Comparison of ENCODE assay signal across 8 cellular contexts in genomic region chr17:42422958-42423712, GRCh38. TPM values are rescaled to one million over a fixed set of nuclear protein-coding genes. Genes with fewer than 3 reads are reported as not detected.
DNase-seq lines count a peak whose midpoint lies in the region; ATAC-seq lines count a peak whose summit lies in the region.

CAVIN1 (minus strand) TSS chr17:42423256; CDS start chr17:42423097, 159 bp downstream.

- H2BK5ac ChIP-seq in mesendoderm (ENCODE audit: low read length): no peak within 1 kb of the TSS

- peaks cover 38% of the 10 kb centered on the region for H3K27me3 Mint-ChIP-seq in IgD-negative memory B cell
- H3K27me3 Mint-ChIP-seq in activated CD4-positive, alpha-beta memory T cell treated with anti-CD3 and anti-CD28 coated beads, Interleukin-2, amount 10 ng/mL, durations not matched to agents 7 days and 5 days: peaks cover 53% of the 10 kb centered on the region

- peak; percentile 76 for DNase-seq in DMS79 treated with DMSO at 0.1 percent for 48 hours (lab: John Stamatoyannopoulos, UW)
- DNase-seq in activated CD4-positive, alpha-beta memory T cell treated with anti-CD3 and anti-CD28 coated beads, Interleukin-2, amount 10 ng/mL, durations not matched to agents 7 days and 5 days: peak; percentile 29
- peak; percentile 94 for DNase-seq in mesendoderm
- DNase-seq in GM19240 (ENCODE audit: insufficient read length, low spot score): no peak

- peak within 1 kb of the TSS; percentile 81 to 94 (median 88) for H3K4me3 Mint-ChIP-seq in IgD-negative memory B cell
- peak within 1 kb of the TSS; percentile 70 for H3K4me3 Mint-ChIP-seq in activated CD4-positive, alpha-beta memory T cell treated with anti-CD3 and anti-CD28 coated beads, Interleukin-2, amount 10 ng/mL, durations not matched to agents 7 days and 5 days

- POLR2A ChIA-PET in activated CD4-positive, alpha-beta memory T cell treated with anti-CD3 and anti-CD28 coated beads, Interleukin-2, amount 10 ng/mL, durations not matched to agents 7 days and 5 days (lab: Charles Lee): interaction anchor here (0.9 to 1.1 kb wide), 4 partner anchors 16 to 945 kb away, joined by 3 to 4 read pairs (median 3); no protein-coding TSS in a partner anchor

- no peaks in the 10 kb centered on the region for H3K9me3 ChIP-seq in esophagus (ENCODE audit: control insufficient read depth in 2 of 2, insufficient read depth in 1 of 2, low read depth in 1 of 2, low read length in 1 of 2)
- no peaks in the 10 kb centered on the region for H3K9me3 ChIP-seq in subcutaneous abdominal adipose tissue (ENCODE audit: control insufficient read depth in 5 of 5, low read length in 5 of 5)

- no peak within 1 kb of the TSS for H3K23ac ChIP-seq in mesendoderm (ENCODE audit: low read length)

- H3K9ac ChIP-seq in mesendoderm (ENCODE audit: low read length) (peak within 1 kb of the TSS; percentile 77), subcutaneous abdominal adipose tissue (ENCODE audit: low read length in 5 of 5) (peak within 1 kb of the TSS; percentile 88 to 95 (median 92))

- H3K36me3 ChIP-seq in esophagus (ENCODE audit: control insufficient read depth in 2 of 2, insufficient read depth in 2 of 2, low read length in 1 of 2): no peaks in the 10 kb centered on the region
- no peaks in the 10 kb centered on the region for H3K36me3 ChIP-seq in mesendoderm (ENCODE audit: control insufficient read depth, insufficient read depth, low read length)
- no peaks in the 10 kb centered on the region for H3K36me3 ChIP-seq in subcutaneous abdominal adipose tissue (ENCODE audit: control insufficient read depth in 5 of 5, insufficient read depth in 5 of 5, low read length in 5 of 5)

- H3K79me2 ChIP-seq in mesendoderm (ENCODE audit: control insufficient read depth, insufficient read depth, low read length): no peaks in the 10 kb centered on the region

- 2 to 3% methylated on average over 55 to 58 of the region's 58 CpGs for WGBS in esophagus, 2 donors
- whole genome bisulfite sequencing in mesendoderm (ENCODE audit: extremely low coverage, insufficient coverage, low lambda C conversion rate): no CpG with 5 or more reads among the region's 58 CpGs

- H3K18ac ChIP-seq in mesendoderm (ENCODE audit: low read length): peak within 1 kb of the TSS; percentile 20

- no peak within 1 kb of the TSS for H4K5ac ChIP-seq in mesendoderm (ENCODE audit: low read length)

- H3K4me3 ChIP-seq in esophagus (ENCODE audit: low read depth in 1 of 2, low read length in 2 of 2) (peak within 1 kb of the TSS; percentile 68 to 75), mesendoderm (ENCODE audit: low read length) (peak within 1 kb of the TSS; percentile 72), subcutaneous abdominal adipose tissue (ENCODE audit: low read depth in 1 of 5, low read length in 5 of 5) (peak within 1 kb of the TSS; percentile 84 to 100 (median 100))

- no peak within 1 kb of the TSS for H2BK120ac ChIP-seq in mesendoderm (ENCODE audit: low read depth, low read length)

- no peak within 1 kb of the TSS for H4K8ac ChIP-seq in mesendoderm (ENCODE audit: low read depth, low read length)

- no peak within 1 kb of the TSS for H3K4ac ChIP-seq in mesendoderm (ENCODE audit: low read depth, low read length)

- H2AK5ac ChIP-seq in mesendoderm (ENCODE audit: low read length): no peak within 1 kb of the TSS

- no peak within 1 kb of the TSS for H2BK15ac ChIP-seq in mesendoderm (replicated peaks; ENCODE audit: low read depth)

- peak within 1 kb of the TSS; percentile 89 for H3K56ac ChIP-seq in mesendoderm (ENCODE audit: low read length)

- no peak for ATAC-seq in HG03520 (IDR thresholded peaks at IDR 0.05; ENCODE audit: unreplicated experiment)

- CTCF ChIA-PET in activated CD4-positive, alpha-beta memory T cell treated with anti-CD3 and anti-CD28 coated beads, Interleukin-2, amount 10 ng/mL, durations not matched to agents 7 days and 5 days (lab: Charles Lee): interaction anchor here (0.8 to 2.0 kb wide), 11 partner anchors 9 to 176 kb away, joined by 3 to 15 read pairs (median 4); no protein-coding TSS in a partner anchor

- H3K4me2 ChIP-seq in mesendoderm (ENCODE audit: low read length): peak within 1 kb of the TSS; percentile 99

- H3K79me1 ChIP-seq in mesendoderm (ENCODE audit: low read length): no peaks in the 10 kb centered on the region

- peaks cover 4% of the 10 kb centered on the region for H3K36me3 Mint-ChIP-seq in IgD-negative memory B cell
- H3K36me3 Mint-ChIP-seq in activated CD4-positive, alpha-beta memory T cell treated with anti-CD3 and anti-CD28 coated beads, Interleukin-2, amount 10 ng/mL, durations not matched to agents 7 days and 5 days (ENCODE audit: low read depth): peaks cover 2% of the 10 kb centered on the region

- H3K4me1 Mint-ChIP-seq in IgD-negative memory B cell: peaks cover 4 to 6% (median 5%) of the 10 kb centered on the region in 3 donors
- peaks cover 22% of the 10 kb centered on the region for H3K4me1 Mint-ChIP-seq in activated CD4-positive, alpha-beta memory T cell treated with anti-CD3 and anti-CD28 coated beads, Interleukin-2, amount 10 ng/mL, durations not matched to agents 7 days and 5 days

- H3K4me1 ChIP-seq in esophagus (ENCODE audit: control insufficient read depth in 2 of 2, insufficient read depth in 2 of 2, low read length in 1 of 2) (peaks cover 2 to 6% of the 10 kb centered on the region in 2 donors), mesendoderm (ENCODE audit: control insufficient read depth, low read depth, low read length) (no peaks in the 10 kb centered on the region), subcutaneous abdominal adipose tissue (ENCODE audit: control insufficient read depth in 5 of 5, insufficient read depth in 5 of 5, low read length in 5 of 5) (peaks cover 15 to 68% (median 62%) of the 10 kb centered on the region in 5 donors)

- H3K27ac ChIP-seq in esophagus (ENCODE audit: low read depth in 2 of 2, low read length in 1 of 2) (peak within 1 kb of the TSS; percentile 95 to 96), mesendoderm (ENCODE audit: low read depth, low read length) (peak within 1 kb of the TSS; percentile 58), subcutaneous abdominal adipose tissue (ENCODE audit: low read depth, low read length) (peak within 1 kb of the TSS; percentile 99)

- H3K27ac Mint-ChIP-seq in IgD-negative memory B cell: no peak within 1 kb of the TSS
- no peak within 1 kb of the TSS for H3K27ac Mint-ChIP-seq in activated CD4-positive, alpha-beta memory T cell treated with anti-CD3 and anti-CD28 coated beads, Interleukin-2, amount 10 ng/mL, durations not matched to agents 7 days and 5 days

- H3K9me3 Mint-ChIP-seq in IgD-negative memory B cell: peaks cover 0 to 2% (median 0%) of the 10 kb centered on the region in 3 donors
- no peaks in the 10 kb centered on the region for H3K9me3 Mint-ChIP-seq in activated CD4-positive, alpha-beta memory T cell treated with anti-CD3 and anti-CD28 coated beads, Interleukin-2, amount 10 ng/mL, durations not matched to agents 7 days and 5 days

- H3K27me3 ChIP-seq in esophagus (ENCODE audit: control insufficient read depth in 1 of 2, insufficient read depth in 2 of 2, low read length in 2 of 2): no peaks in the 10 kb centered on the region
- H3K27me3 ChIP-seq in mesendoderm (ENCODE audit: insufficient read depth, low read length, poor library complexity): no peaks in the 10 kb centered on the region
- H3K27me3 ChIP-seq in subcutaneous abdominal adipose tissue (ENCODE audit: control insufficient read depth in 5 of 5, insufficient read depth in 4 of 5, low read length in 5 of 5): peaks cover 0 to 5% (median 0%) of the 10 kb centered on the region in 5 donors

RNA-seq across cellular contexts. Expression of gene CAVIN1, which starts in this region (rescaled TPM):
- polyA plus RNA-seq in IgD-negative memory B cell (not detected), esophagus (10 to 100 TPM; 40.0 to 60.4 TPM)
- total RNA-seq in activated CD4-positive, alpha-beta memory T cell treated with anti-CD3 and anti-CD28 coated beads, Interleukin-2, amount 10 ng/mL, durations not matched to agents 7 days and 5 days: 1 to 10 TPM; 1.0 to 1.1 TPM
- 18.0 TPM for polyA plus RNA-seq in mesendoderm (2013, experiment 1 of 2)
- 19.6 TPM for polyA plus RNA-seq in mesendoderm (2013, experiment 2 of 2)

Comparison
In these comparisons a context has a peak if more than half of its experiments do, and no peak if none do; other contexts are left out.
1. RNA of gene CAVIN1 (polyA plus RNA-seq): 40.0 to 60.4 TPM in esophagus; not detected in IgD-negative memory B cell (single experiment); every median in the first group is over 10 times any median in the second.
2. Peak in every context shown above with its lines, with median percentiles within 50 percentile points of each other: H3K27ac ChIP-seq and H3K4me3 ChIP-seq.